Comparison of ENCODE assay signal across 1 cellular context in the genomic region with DNA sequence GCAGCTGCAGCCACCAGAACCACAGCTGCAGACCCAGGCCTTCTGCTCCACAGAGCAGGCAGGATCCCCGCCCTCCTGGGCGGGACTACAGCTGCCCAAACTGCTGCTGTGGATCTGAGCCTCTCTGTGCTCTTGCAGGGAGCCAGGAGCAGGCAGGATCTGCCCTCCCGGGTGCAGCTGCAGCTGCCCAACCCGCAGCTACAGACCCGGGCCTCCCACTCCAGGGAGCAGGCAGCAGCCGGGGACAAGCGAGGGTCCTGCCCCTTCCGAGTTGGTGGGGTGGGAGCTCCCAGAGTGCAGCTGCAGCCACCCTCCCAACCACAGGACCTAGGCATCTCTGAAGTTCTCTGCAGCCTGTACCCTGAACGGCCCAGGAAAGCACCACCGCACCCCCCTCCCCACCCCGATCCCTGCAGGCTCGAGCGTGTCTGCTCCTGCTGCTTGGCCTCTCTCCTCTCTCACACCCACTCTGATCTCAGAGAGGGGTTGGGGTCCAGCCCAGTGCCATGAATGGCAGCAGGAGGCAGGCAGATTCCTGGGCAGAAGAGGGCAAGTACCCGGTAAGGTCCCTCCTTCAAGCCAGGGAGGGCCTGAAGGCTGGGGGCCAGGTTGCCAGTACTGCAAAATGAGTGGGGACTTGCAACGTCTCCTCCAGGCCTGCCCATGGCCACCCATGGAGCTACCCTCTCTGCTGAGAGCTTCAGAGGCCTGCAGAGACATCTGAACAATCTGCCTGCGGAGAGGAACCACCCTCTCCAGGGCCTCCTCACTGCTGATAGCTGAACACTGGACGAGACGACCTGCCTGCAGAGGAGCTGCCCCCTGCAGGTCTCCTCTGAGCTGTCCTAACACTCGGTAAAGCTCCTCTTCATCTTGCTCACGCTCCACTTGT.
A peak's percentile ranks its signal among the peaks of the same experiment; 100 is the strongest.
TF ChIP-seq lines count a peak whose summit lies in the region.

No MANE protein-coding gene starts in this region.

TF ChIP-seq in K562, 482 proteins besides CTCF, POLR2A, EP300 and RAD21 (continues in another document):
- TF ChIP-seq GATAD2B (IDR thresholded peaks at IDR 0.05; ENCODE audit: borderline replicate concordance), result no peak
- 0 out of 2 replicates have a peak, but pooled peaks have one; percentile 48 for TF ChIP-seq TRIM28 (IDR thresholded peaks at IDR 0.05)
- TF ChIP-seq, protein P1, sequence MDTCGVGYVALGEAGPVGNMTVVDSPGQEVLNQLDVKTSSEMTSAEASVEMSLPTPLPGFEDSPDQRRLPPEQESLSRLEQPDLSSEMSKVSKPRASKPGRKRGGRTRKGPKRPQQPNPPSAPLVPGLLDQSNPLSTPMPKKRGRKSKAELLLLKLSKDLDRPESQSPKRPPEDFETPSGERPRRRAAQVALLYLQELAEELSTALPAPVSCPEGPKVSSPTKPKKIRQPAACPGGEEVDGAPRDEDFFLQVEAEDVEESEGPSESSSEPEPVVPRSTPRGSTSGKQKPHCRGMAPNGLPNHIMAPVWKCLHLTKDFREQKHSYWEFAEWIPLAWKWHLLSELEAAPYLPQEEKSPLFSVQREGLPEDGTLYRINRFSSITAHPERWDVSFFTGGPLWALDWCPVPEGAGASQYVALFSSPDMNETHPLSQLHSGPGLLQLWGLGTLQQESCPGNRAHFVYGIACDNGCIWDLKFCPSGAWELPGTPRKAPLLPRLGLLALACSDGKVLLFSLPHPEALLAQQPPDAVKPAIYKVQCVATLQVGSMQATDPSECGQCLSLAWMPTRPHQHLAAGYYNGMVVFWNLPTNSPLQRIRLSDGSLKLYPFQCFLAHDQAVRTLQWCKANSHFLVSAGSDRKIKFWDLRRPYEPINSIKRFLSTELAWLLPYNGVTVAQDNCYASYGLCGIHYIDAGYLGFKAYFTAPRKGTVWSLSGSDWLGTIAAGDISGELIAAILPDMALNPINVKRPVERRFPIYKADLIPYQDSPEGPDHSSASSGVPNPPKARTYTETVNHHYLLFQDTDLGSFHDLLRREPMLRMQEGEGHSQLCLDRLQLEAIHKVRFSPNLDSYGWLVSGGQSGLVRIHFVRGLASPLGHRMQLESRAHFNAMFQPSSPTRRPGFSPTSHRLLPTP (IDR thresholded peaks at IDR 0.05; ENCODE audit: borderline replicate concordance, extremely low read depth, insufficient read length), result no peak
- no peak for TF ChIP-seq PHF20 (IDR thresholded peaks at IDR 0.05; ENCODE audit: partially characterized antibody)
- TF ChIP-seq, protein P2, sequence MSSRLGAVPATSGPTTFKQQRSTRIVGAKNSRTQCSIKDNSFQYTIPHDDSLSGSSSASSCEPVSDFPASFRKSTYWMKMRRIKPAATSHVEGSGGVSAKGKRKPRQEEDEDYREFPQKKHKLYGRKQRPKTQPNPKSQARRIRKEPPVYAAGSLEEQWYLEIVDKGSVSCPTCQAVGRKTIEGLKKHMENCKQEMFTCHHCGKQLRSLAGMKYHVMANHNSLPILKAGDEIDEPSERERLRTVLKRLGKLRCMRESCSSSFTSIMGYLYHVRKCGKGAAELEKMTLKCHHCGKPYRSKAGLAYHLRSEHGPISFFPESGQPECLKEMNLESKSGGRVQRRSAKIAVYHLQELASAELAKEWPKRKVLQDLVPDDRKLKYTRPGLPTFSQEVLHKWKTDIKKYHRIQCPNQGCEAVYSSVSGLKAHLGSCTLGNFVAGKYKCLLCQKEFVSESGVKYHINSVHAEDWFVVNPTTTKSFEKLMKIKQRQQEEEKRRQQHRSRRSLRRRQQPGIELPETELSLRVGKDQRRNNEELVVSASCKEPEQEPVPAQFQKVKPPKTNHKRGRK (tag; IDR thresholded peaks at IDR 0.05), result no peak
- TF ChIP-seq HLTF (IDR thresholded peaks at IDR 0.05), result 0 out of 2 replicates have a peak, but pooled peaks have one; percentile 27
- TF ChIP-seq, protein P3, sequence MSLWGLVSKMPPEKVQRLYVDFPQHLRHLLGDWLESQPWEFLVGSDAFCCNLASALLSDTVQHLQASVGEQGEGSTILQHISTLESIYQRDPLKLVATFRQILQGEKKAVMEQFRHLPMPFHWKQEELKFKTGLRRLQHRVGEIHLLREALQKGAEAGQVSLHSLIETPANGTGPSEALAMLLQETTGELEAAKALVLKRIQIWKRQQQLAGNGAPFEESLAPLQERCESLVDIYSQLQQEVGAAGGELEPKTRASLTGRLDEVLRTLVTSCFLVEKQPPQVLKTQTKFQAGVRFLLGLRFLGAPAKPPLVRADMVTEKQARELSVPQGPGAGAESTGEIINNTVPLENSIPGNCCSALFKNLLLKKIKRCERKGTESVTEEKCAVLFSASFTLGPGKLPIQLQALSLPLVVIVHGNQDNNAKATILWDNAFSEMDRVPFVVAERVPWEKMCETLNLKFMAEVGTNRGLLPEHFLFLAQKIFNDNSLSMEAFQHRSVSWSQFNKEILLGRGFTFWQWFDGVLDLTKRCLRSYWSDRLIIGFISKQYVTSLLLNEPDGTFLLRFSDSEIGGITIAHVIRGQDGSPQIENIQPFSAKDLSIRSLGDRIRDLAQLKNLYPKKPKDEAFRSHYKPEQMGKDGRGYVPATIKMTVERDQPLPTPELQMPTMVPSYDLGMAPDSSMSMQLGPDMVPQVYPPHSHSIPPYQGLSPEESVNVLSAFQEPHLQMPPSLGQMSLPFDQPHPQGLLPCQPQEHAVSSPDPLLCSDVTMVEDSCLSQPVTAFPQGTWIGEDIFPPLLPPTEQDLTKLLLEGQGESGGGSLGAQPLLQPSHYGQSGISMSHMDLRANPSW (CRISPR knock-in tag; IDR thresholded peaks at IDR 0.05), result no peak
- TF ChIP-seq ZNF146 (CRISPR knock-in tag; IDR thresholded peaks at IDR 0.05; ENCODE audit: unreplicated experiment), result no peak
- TF ChIP-seq CEBPG (CRISPR knock-in tag; IDR thresholded peaks at IDR 0.05), result no peak
- TF ChIP-seq CEBPG (tag; conservative IDR thresholded peaks at IDR 0.05 in 1 of 2, IDR thresholded peaks at IDR 0.05 in 1 of 2), result no peak
- TF ChIP-seq KDM2B (CRISPR knock-in tag; IDR thresholded peaks at IDR 0.05), result no peak
- peak; percentile 32; the same call in 1 of the 2 replicates for TF ChIP-seq SMC3 (conservative IDR thresholded peaks at IDR 0.05; ENCODE audit: insufficient read depth, low read depth, low read length)
- no peak for TF ChIP-seq GTF2A2 (tag; IDR thresholded peaks at IDR 0.05)
- no peak for TF ChIP-seq SMARCA5 (IDR thresholded peaks at IDR 0.05)
- no peak for TF ChIP-seq ZNF212 (CRISPR knock-in tag; IDR thresholded peaks at IDR 0.05)
- no peak for TF ChIP-seq HNRNPH1 (optimal IDR thresholded peaks at IDR 0.05; ENCODE audit: low read depth, low read length)
- 0 out of 4 replicates have a peak, but pooled peaks of 1 of the 2 experiments have one; percentile 17 for TF ChIP-seq MAZ (CRISPR knock-in tag; conservative IDR thresholded peaks at IDR 0.05 in 1 of 2, IDR thresholded peaks at IDR 0.05 in 1 of 2)
- TF ChIP-seq, protein P4, sequence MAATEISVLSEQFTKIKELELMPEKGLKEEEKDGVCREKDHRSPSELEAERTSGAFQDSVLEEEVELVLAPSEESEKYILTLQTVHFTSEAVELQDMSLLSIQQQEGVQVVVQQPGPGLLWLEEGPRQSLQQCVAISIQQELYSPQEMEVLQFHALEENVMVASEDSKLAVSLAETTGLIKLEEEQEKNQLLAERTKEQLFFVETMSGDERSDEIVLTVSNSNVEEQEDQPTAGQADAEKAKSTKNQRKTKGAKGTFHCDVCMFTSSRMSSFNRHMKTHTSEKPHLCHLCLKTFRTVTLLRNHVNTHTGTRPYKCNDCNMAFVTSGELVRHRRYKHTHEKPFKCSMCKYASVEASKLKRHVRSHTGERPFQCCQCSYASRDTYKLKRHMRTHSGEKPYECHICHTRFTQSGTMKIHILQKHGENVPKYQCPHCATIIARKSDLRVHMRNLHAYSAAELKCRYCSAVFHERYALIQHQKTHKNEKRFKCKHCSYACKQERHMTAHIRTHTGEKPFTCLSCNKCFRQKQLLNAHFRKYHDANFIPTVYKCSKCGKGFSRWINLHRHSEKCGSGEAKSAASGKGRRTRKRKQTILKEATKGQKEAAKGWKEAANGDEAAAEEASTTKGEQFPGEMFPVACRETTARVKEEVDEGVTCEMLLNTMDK (IDR thresholded peaks at IDR 0.05; ENCODE audit: borderline replicate concordance, insufficient read depth, low read depth, low read length, poor library complexity, severe bottlenecking), result peak; percentile 64
- TF ChIP-seq SREBF1 (IDR thresholded peaks at IDR 0.05; ENCODE audit: borderline replicate concordance, low read depth, low read length), result no peak
- no peak for TF ChIP-seq ZNF695 (CRISPR knock-in tag; IDR thresholded peaks at IDR 0.05)
- TF ChIP-seq, protein P5, sequence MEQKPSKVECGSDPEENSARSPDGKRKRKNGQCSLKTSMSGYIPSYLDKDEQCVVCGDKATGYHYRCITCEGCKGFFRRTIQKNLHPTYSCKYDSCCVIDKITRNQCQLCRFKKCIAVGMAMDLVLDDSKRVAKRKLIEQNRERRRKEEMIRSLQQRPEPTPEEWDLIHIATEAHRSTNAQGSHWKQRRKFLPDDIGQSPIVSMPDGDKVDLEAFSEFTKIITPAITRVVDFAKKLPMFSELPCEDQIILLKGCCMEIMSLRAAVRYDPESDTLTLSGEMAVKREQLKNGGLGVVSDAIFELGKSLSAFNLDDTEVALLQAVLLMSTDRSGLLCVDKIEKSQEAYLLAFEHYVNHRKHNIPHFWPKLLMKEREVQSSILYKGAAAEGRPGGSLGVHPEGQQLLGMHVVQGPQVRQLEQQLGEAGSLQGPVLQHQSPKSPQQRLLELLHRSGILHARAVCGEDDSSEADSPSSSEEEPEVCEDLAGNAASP (IDR thresholded peaks at IDR 0.05), result no peak
- TF ChIP-seq GTF2E2 (tag; IDR thresholded peaks at IDR 0.05), result no peak
- no peak; the same call in 1 of the 2 replicates for TF ChIP-seq ZNF766 (CRISPR knock-in tag; conservative IDR thresholded peaks at IDR 0.05)
- no peak for TF ChIP-seq NFIX (CRISPR knock-in tag; IDR thresholded peaks at IDR 0.05; ENCODE audit: low read depth)
- TF ChIP-seq CREB1 (IDR thresholded peaks at IDR 0.05), result no peak
- no peak for TF ChIP-seq CREB1 (CRISPR knock-in tag; IDR thresholded peaks at IDR 0.05)
- TF ChIP-seq CEBPB (tag; IDR thresholded peaks at IDR 0.05), result no peak
- TF ChIP-seq, protein P6, sequence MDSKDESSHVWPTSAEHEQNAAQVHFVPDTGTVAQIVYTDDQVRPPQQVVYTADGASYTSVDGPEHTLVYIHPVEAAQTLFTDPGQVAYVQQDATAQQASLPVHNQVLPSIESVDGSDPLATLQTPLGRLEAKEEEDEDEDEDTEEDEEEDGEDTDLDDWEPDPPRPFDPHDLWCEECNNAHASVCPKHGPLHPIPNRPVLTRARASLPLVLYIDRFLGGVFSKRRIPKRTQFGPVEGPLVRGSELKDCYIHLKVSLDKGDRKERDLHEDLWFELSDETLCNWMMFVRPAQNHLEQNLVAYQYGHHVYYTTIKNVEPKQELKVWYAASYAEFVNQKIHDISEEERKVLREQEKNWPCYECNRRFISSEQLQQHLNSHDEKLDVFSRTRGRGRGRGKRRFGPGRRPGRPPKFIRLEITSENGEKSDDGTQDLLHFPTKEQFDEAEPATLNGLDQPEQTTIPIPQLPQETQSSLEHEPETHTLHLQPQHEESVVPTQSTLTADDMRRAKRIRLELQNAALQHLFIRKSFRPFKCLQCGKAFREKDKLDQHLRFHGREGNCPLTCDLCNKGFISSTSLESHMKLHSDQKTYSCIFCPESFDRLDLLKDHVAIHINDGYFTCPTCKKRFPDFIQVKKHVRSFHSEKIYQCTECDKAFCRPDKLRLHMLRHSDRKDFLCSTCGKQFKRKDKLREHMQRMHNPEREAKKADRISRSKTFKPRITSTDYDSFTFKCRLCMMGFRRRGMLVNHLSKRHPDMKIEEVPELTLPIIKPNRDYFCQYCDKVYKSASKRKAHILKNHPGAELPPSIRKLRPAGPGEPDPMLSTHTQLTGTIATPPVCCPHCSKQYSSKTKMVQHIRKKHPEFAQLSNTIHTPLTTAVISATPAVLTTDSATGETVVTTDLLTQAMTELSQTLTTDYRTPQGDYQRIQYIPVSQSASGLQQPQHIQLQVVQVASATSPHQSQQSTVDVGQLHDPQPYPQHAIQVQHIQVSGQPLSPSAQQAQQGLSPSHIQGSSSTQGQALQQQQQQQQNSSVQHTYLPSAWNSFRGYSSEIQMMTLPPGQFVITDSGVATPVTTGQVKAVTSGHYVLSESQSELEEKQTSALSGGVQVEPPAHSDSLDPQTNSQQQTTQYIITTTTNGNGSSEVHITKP (IDR thresholded peaks at IDR 0.05; ENCODE audit: partially characterized antibody), result peak; percentile 69
- TF ChIP-seq FOSL1 (tag; conservative IDR thresholded peaks at IDR 0.05), result no peak
- TF ChIP-seq KDM5B (IDR thresholded peaks at IDR 0.05; ENCODE audit: insufficient replicate concordance, low read depth, low read length), result no peak
- TF ChIP-seq, protein P7, sequence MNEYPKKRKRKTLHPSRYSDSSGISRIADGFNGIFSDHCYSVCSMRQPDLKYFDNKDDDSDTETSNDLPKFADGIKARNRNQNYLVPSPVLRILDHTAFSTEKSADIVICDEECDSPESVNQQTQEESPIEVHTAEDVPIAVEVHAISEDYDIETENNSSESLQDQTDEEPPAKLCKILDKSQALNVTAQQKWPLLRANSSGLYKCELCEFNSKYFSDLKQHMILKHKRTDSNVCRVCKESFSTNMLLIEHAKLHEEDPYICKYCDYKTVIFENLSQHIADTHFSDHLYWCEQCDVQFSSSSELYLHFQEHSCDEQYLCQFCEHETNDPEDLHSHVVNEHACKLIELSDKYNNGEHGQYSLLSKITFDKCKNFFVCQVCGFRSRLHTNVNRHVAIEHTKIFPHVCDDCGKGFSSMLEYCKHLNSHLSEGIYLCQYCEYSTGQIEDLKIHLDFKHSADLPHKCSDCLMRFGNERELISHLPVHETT (CRISPR knock-in tag; conservative IDR thresholded peaks at IDR 0.05 in 1 of 2, IDR thresholded peaks at IDR 0.05 in 1 of 2), result no peak
- no peak for TF ChIP-seq ZBED1 (IDR thresholded peaks at IDR 0.05)
- no peak for TF ChIP-seq CCAR2 (IDR thresholded peaks at IDR 0.05; ENCODE audit: low read depth, low read length)
- no peak for TF ChIP-seq SETDB1 (IDR thresholded peaks at IDR 0.05; ENCODE audit: low read length)
- TF ChIP-seq, protein P8, sequence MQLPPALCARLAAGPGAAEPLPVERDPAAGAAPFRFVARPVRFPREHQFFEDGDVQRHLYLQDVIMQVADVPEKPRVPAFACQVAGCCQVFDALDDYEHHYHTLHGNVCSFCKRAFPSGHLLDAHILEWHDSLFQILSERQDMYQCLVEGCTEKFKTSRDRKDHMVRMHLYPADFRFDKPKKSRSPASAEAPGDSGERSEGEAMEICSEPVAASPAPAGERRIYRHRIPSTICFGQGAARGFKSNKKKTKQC (CRISPR knock-in tag; IDR thresholded peaks at IDR 0.05), result 0 out of 2 replicates have a peak, but pooled peaks have one; percentile 32
- TF ChIP-seq NFE2L1 (tag; IDR thresholded peaks at IDR 0.05; ENCODE audit: borderline replicate concordance, low read depth), result no peak
- TF ChIP-seq ZNF644 (tag; IDR thresholded peaks at IDR 0.05; ENCODE audit: low read depth), result no peak
- no peak for TF ChIP-seq HNRNPL (IDR thresholded peaks at IDR 0.05; ENCODE audit: low read depth, low read length)
- TF ChIP-seq FOXK1 (CRISPR knock-in tag; IDR thresholded peaks at IDR 0.05; ENCODE audit: borderline replicate concordance), result no peak
- no peak for TF ChIP-seq NFRKB (IDR thresholded peaks at IDR 0.05; ENCODE audit: low read depth)
- no peak; the same call in 1 of the 2 replicates for TF ChIP-seq L3MBTL2 (IDR thresholded peaks at IDR 0.05)
- no peak for TF ChIP-seq NFE2 (IDR thresholded peaks at IDR 0.05; ENCODE audit: low read depth)
- no peak for TF ChIP-seq EGR1 (conservative IDR thresholded peaks at IDR 0.05)
- no peak for TF ChIP-seq TAF15 (IDR thresholded peaks at IDR 0.05; ENCODE audit: low read depth, low read length)
- TF ChIP-seq, protein P9, sequence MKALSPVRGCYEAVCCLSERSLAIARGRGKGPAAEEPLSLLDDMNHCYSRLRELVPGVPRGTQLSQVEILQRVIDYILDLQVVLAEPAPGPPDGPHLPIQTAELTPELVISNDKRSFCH (CRISPR knock-in tag; IDR thresholded peaks at IDR 0.05), result no peak
- TF ChIP-seq, protein P9 (tag; IDR thresholded peaks at IDR 0.05), result no peak
- TF ChIP-seq ZNF143 (CRISPR knock-in tag; IDR thresholded peaks at IDR 0.05), result no peak
- no peak for TF ChIP-seq NCOA1 (IDR thresholded peaks at IDR 0.05; ENCODE audit: low read depth)
